9 cellular contexts compared by ENCODE assay signal in genomic region chr17:9241371-9241712, GRCh38.
DNase-seq lines count a peak whose midpoint lies in the region; ATAC-seq and TF ChIP-seq lines count a peak whose summit lies in the region.
"Had no signal": no experiment of that assay in that cellular context is flagged by ENCODE, and none has a peak within 500 bp of the region (broad histone marks: within the 10 kb centered on the region; RNA-seq: fewer than 3 reads in every experiment).

No MANE protein-coding gene starts in this region.

- H3K4me1 Mint-ChIP-seq in CD8-positive, alpha-beta memory T cell: peaks cover 6 to 25% (median 7%) of the 10 kb centered on the region in 3 donors

- in situ Hi-C loops in astrocyte of the cerebellum (cut with HindIII; ENCODE audit: low sequenced_read_pairs): no loop called here

- H3K27me3 Mint-ChIP-seq in CD8-positive, alpha-beta memory T cell: no peaks in the 10 kb centered on the region

- no peak overlapping the region for H3K9ac ChIP-seq in rectal smooth muscle tissue (ENCODE audit: low read length)

- no peaks in the 10 kb centered on the region for H3K36me3 ChIP-seq in CD8-positive, alpha-beta memory T cell (ENCODE audit: insufficient read depth, low read length)
- no peaks in the 10 kb centered on the region for H3K36me3 ChIP-seq in rectal smooth muscle tissue (ENCODE audit: control insufficient read depth, insufficient read depth, low read length)

- no peak overlapping the region for H3K4me3 ChIP-seq in CD8-positive, alpha-beta memory T cell (ENCODE audit: low read length)
- H3K4me3 ChIP-seq in astrocyte of the cerebellum (ENCODE audit: low read depth, low read length) (no peak overlapping the region), rectal smooth muscle tissue (ENCODE audit: low read length) (peak overlapping the region; percentile 16)

- CTCF ChIA-PET in CD8-positive, alpha-beta memory T cell (lab: Charles Lee): no interaction called here

- peaks cover 13% of the 10 kb centered on the region for H3K4me1 ChIP-seq in CD8-positive, alpha-beta memory T cell (ENCODE audit: insufficient read depth, low read length)
- peaks cover 37% of the 10 kb centered on the region for H3K4me1 ChIP-seq in rectal smooth muscle tissue (ENCODE audit: control insufficient read depth, insufficient read depth, low read length)

- H3K27ac ChIP-seq in CD8-positive, alpha-beta memory T cell (ENCODE audit: low read depth, low read length): no peak overlapping the region
- peak overlapping the region; percentile 99 for H3K27ac ChIP-seq in rectal smooth muscle tissue (ENCODE audit: low read depth, low read length)

- H3K36me3 Mint-ChIP-seq in CD8-positive, alpha-beta memory T cell: no peaks in the 10 kb centered on the region

- DNase-seq in CD8-positive, alpha-beta memory T cell: no peak
- DNase-seq in astrocyte of the cerebellum (ENCODE audit: low read depth) (peak; percentile 51), hypothalamus (lab: John Stamatoyannopoulos, UW) (peak in 37 of 51 donors; percentile 31 to 88 (median 63)), NOMO-1 treated with DMSO at 0.1 percent for 48 hours (lab: John Stamatoyannopoulos, UW; ENCODE audit: unreplicated experiment) (no peak), NCI-H2029 treated with DMSO at 0.1 percent for 48 hours (lab: John Stamatoyannopoulos, UW) (no peak), NCI-H1417 (lab: John Stamatoyannopoulos, UW) (no peak)
- DNase-seq: GF-D8 had no signal

- TF ChIP-seq CTCF in astrocyte of the cerebellum (IDR thresholded peaks at IDR 0.05; ENCODE audit: low read depth, low read length, missing control alignments): no peak

- no peaks in the 10 kb centered on the region for H3K9me3 Mint-ChIP-seq in CD8-positive, alpha-beta memory T cell

- H3K4me3 Mint-ChIP-seq in CD8-positive, alpha-beta memory T cell: peak overlapping the region; percentile 60 to 83 (median 73)

- H3K27me3 ChIP-seq in CD8-positive, alpha-beta memory T cell (ENCODE audit: insufficient read depth, low read length, poor library complexity, severe bottlenecking): no peaks in the 10 kb centered on the region
- H3K27me3 ChIP-seq in rectal smooth muscle tissue (ENCODE audit: control insufficient read depth, insufficient read depth, low read length): no peaks in the 10 kb centered on the region

- peak overlapping the region; percentile 21 to 90 (median 76) for H3K27ac Mint-ChIP-seq in CD8-positive, alpha-beta memory T cell

- ATAC-seq in HG02798 (IDR thresholded peaks at IDR 0.05; ENCODE audit: poor library complexity, unreplicated experiment): no peak

- no peaks in the 10 kb centered on the region for H3K9me3 ChIP-seq in CD8-positive, alpha-beta memory T cell (ENCODE audit: low read length)

- POLR2A ChIA-PET in CD8-positive, alpha-beta memory T cell (lab: Charles Lee): no interaction called here

Comparison
In these comparisons a context has a peak if more than half of its experiments do, and no peak if none do; other contexts are left out.
1. DNase-seq: peak in astrocyte of the cerebellum (single experiment) and hypothalamus (37 of 51); none in CD8-positive, alpha-beta memory T cell (0 of 5), NOMO-1 treated with DMSO at 0.1 percent for 48 hours (single experiment), NCI-H2029 treated with DMSO at 0.1 percent for 48 hours (single experiment) and NCI-H1417 (0 of 3).